31 cellular contexts compared by ENCODE assay signal in the genomic region with DNA sequence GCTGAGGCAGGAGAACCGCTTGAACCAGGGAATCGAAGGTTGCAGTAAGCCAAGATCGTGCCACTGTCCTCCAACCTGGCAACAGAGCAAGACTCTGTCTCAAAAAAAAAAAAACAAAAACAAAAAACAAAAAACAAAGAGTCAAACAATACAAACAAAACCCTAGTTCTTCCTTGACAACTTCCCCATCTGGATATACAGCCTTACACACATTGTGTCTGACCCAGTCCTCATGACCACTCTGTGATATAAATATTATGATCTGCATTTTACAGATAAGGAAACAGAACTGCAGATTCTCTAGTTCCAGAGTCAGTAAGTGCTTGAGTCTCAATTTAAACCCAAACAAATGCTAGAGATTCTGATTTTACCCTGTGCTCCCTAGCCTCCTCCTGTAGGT. TPM values are rescaled to one million over a fixed set of nuclear protein-coding genes. Genes with fewer than 3 reads are reported as not detected.
"Had no signal": no experiment of that assay in that cellular context is flagged by ENCODE, and none has a peak within 500 bp of the region (broad histone marks: within the 10 kb centered on the region; RNA-seq: fewer than 3 reads in every experiment).

No MANE protein-coding gene starts in this region.

- H3K36me3 ChIP-seq: ascending aorta, breast epithelium, cardiac muscle cell, esophagus muscularis mucosa, gastrocnemius medialis, heart right ventricle, WERI-Rb-1 had no signal

- DNase-seq: activated B cell treated with CpG ODN at 0.5 μM for 24 hours; activated CD4-positive, alpha-beta memory T cell treated with anti-CD3 and anti-CD28 coated beads for 36 hours; activated CD4-positive, alpha-beta T cell treated with anti-CD3 and anti-CD28 coated beads, Interleukin-2, amount 10 ng/mL, durations not matched to agents 24 days and 14 days; activated CD8-positive, alpha-beta memory T cell treated with anti-CD3 and anti-CD28 coated beads, Interleukin-2, amount 10 ng/mL, durations not matched to agents 7 days and 5 days; activated CD8-positive, alpha-beta memory T cell treated with anti-CD3 and anti-CD28 coated beads, Interleukin-2, amount 50 U/mL, for 4 hours; activated CD8-positive, alpha-beta T cell treated with anti-CD3 and anti-CD28 coated beads, Interleukin-2, amount 10 ng/mL, durations not matched to agents 7 days and 5 days; activated gamma-delta T cell; activated naive CD4-positive, alpha-beta T cell; activated naive CD4-positive, alpha-beta T cell treated with anti-CD3 and anti-CD28 coated beads, Interleukin-2, amount 10 ng/mL, durations not matched to agents 7 days and 5 days; activated naive CD8-positive, alpha-beta T cell treated with anti-CD3 and anti-CD28 coated beads, Interleukin-2, amount 10 ng/mL, durations not matched to agents 7 days and 5 days; activated T-cell treated with anti-CD3 and anti-CD28 coated beads for 4 hours; activated T-cell treated with anti-CD3 and anti-CD28 coated beads, Interleukin-2, amount 50 U/mL, for 24 hours; activated T-cell treated with anti-CD3 and anti-CD28 coated beads, Interleukin-2, amount 50 U/mL, for 72 hours; dorsolateral prefrontal cortex; effector memory CD4-positive, alpha-beta T cell; foreskin keratinocyte; gastrocnemius medialis; heart right ventricle; T-helper 1 cell; T-helper 17 cell; T1000; WERI-Rb-1 had no signal

- H3K4me2 ChIP-seq: hepatocyte had no signal

- ATAC-seq: activated CD4-positive, CD25-positive, alpha-beta regulatory T cell treated with anti-CD3 and anti-CD28 coated beads, Interleukin-2, amount 50 U/mL, for 24 hours; activated CD8-positive, alpha-beta memory T cell treated with anti-CD3 and anti-CD28 coated beads, Interleukin-2, amount 10 ng/mL, durations not matched to agents 7 days and 5 days; activated CD8-positive, alpha-beta T cell treated with anti-CD3 and anti-CD28 coated beads, Interleukin-2, amount 10 ng/mL, durations not matched to agents 7 days and 5 days; activated naive CD4-positive, alpha-beta T cell treated with anti-CD3 and anti-CD28 coated beads, Interleukin-2, amount 50 U/mL, for 72 hours; activated T-cell treated with anti-CD3 and anti-CD28 coated beads, Interleukin-2, amount 50 U/mL, for 72 hours; foreskin keratinocyte; gastrocnemius medialis; heart right ventricle; T-helper 17 cell had no signal

- H3K27ac ChIP-seq: ascending aorta, breast epithelium, cardiac muscle cell, coronary artery, dorsolateral prefrontal cortex, esophagus muscularis mucosa, foreskin keratinocyte, gastrocnemius medialis, heart right ventricle, hepatocyte, WERI-Rb-1 had no signal

- H3K9me3 ChIP-seq: ascending aorta, breast epithelium, esophagus muscularis mucosa, gastrocnemius medialis, heart right ventricle had no signal

- H3K4me3 ChIP-seq: ascending aorta, breast epithelium, cardiac muscle cell, coronary artery, dorsolateral prefrontal cortex, esophagus muscularis mucosa, gastrocnemius medialis, heart right ventricle, hepatocyte had no signal

- H2AFZ ChIP-seq: hepatocyte had no signal

- H3K4me1 ChIP-seq: breast epithelium, foreskin keratinocyte had no signal

- H3K27me3 ChIP-seq: ascending aorta had no signal

- H3K79me2 ChIP-seq: hepatocyte had no signal

RNA-seq across cellular contexts. Expression of a gene that starts 4.8 kb away (rescaled TPM):
- total RNA-seq: activated B cell treated with CpG ODN at 0.5 μM for 24 hours, ascending aorta, glomerular endothelial cell had no signal
